ENCODE assay signal across 29 cellular contexts in the genomic region with DNA sequence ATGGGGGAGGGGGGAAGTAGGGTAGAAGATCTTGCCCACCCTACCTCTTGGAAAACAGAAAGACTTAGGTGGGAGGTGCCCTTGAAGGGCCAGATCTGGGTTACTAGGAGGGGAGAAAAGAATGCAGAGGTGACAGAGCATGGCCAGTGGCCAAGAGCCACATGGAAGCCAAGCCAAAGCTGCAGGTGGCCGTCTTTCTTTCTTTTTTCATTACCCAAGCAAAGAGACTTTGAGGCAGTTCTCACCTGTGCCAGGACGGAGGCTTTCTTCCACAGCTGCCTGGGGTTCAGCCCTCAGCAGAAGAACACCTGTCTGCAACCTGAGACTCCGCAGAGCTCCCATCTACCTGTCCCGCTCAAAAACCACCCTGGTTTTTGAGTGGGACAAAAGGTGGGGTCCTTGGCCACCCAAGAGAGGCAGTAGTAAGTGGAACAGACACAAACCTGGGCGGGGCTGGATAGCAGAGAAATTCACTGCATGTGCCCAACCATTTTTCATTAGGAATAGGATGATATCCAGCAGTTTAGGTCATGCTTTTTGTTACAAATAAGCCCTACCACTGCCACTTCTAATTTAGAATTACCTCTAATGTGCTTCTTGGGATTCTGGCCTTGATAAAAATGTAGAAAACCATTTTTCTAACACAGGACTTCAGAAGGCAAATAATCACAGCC.
A peak's percentile ranks its signal among the peaks of the same experiment; 100 is the strongest.
DNase-seq lines count a peak whose midpoint lies in the region; ATAC-seq, FAIRE-seq and TF ChIP-seq lines count a peak whose summit lies in the region.
"Had no signal": no experiment of that assay in that cellular context is flagged by ENCODE, and none has a peak within 500 bp of the region (broad histone marks: within the 10 kb centered on the region; RNA-seq: fewer than 3 reads in every experiment).

No MANE protein-coding gene starts in this region.

- no peak overlapping the region for H4K8ac ChIP-seq in IMR-90 (ENCODE audit: low read depth in 2 of 2, low read length in 2 of 2)
- no peak overlapping the region for H4K8ac ChIP-seq in H1 (ENCODE audit: extremely low read depth, insufficient read depth, low read length)

- H3K9me3 ChIP-seq in IMR-90 (ENCODE audit: control insufficient read depth, insufficient read depth, low read length) (no peaks in the 10 kb centered on the region), H1 (ENCODE audit: insufficient read depth in 2 of 2, low read depth in 1 of 2, low read length in 1 of 2) (no peaks in the 10 kb centered on the region)
- H3K9me3 ChIP-seq: esophagus muscularis mucosa, heart right ventricle, Peyer's patch had no signal

- H3K27ac ChIP-seq in IMR-90 (ENCODE audit: insufficient read depth, low read length) (no peak overlapping the region), H1 (ENCODE audit: low read depth, low read length) (no peak overlapping the region)
- H3K27ac ChIP-seq: esophagus muscularis mucosa, foreskin keratinocyte, heart right ventricle, neural progenitor cell, Peyer's patch, skin epidermis, VCaP had no signal

- H4K20me1 ChIP-seq in IMR-90 (ENCODE audit: insufficient read depth, low read length) (no peaks in the 10 kb centered on the region), H1 (replicated peaks in 1 of 2; ENCODE audit: control insufficient read depth in 1 of 2, insufficient read depth in 2 of 2, low read length in 2 of 2) (no peaks in the 10 kb centered on the region)

- no peak overlapping the region for H3K4me2 ChIP-seq in IMR-90 (ENCODE audit: low read depth, low read length)
- H3K4me2 ChIP-seq in H1 (ENCODE audit: insufficient read depth in 1 of 2, low read depth in 2 of 2, low read length in 2 of 2) = no peak overlapping the region
- H3K4me2 ChIP-seq: neural progenitor cell had no signal

- no TSS peak for BruUV-seq in IMR-90 (replicated peaks; lab: Mats Ljungman, UMichigan)

- POLR2A ChIA-PET in IMR-90 (lab: Charles Lee; ENCODE audit: unreplicated experiment) (no interaction called here), H1 (lab: Charles Lee; ENCODE audit: partially characterized antibody) (no interaction called here)

- TF ChIP-seq EP300 in H1 (IDR thresholded peaks at IDR 0.05; ENCODE audit: borderline replicate concordance in 1 of 2, low read depth in 2 of 2, low read length in 2 of 2) = no peak

- 100% methylated on average over 2 of the region's 5 CpGs; no CpG with 5 or more reads in 1 of the 2 experiments for WGBS in IMR-90 (ENCODE audit: extremely low coverage in 2 of 2, insufficient read length in 1 of 2), 2 experiments
- WGBS in H1 (ENCODE audit: extremely low coverage in 1 of 2, insufficient coverage in 1 of 2, insufficient read length in 1 of 2, insufficient replicate concordance in 2 of 2, low coverage in 1 of 2, low lambda C conversion rate in 2 of 2, missing lambda C conversion rate in 1 of 2), 2 experiments = 90% methylated on average over 5 of the region's 5 CpGs; no CpG with 5 or more reads in 1 of the 2 experiments

- no peaks in the 10 kb centered on the region for H3K79me2 ChIP-seq in H1 (ENCODE audit: control insufficient read depth in 1 of 2, insufficient read depth in 2 of 2, low read length in 2 of 2)

- H3K9ac ChIP-seq in IMR-90 (ENCODE audit: low read depth, low read length) (no peak overlapping the region), H1 (replicated peaks in 1 of 4; ENCODE audit: extremely low read depth in 1 of 4, low read depth in 3 of 4, low read length in 3 of 4) (no peak overlapping the region)
- H3K9ac ChIP-seq: neural progenitor cell had no signal

- no peak overlapping the region for H2BK5ac ChIP-seq in IMR-90 (ENCODE audit: low read depth, low read length, poor library complexity, severe bottlenecking)
- H2BK5ac ChIP-seq in H1 (ENCODE audit: low read depth, low read length) = no peak overlapping the region

- no peak overlapping the region for H3K4me3 ChIP-seq in IMR-90 (ENCODE audit: insufficient read depth, low read depth, low read length)
- H3K4me3 ChIP-seq in H1 (ENCODE audit: extremely low read depth in 1 of 4, insufficient read depth in 2 of 4, low read depth in 3 of 4, low read length in 4 of 4) = no peak overlapping the region
- H3K4me3 ChIP-seq: esophagus muscularis mucosa, GM12878, heart right ventricle, neural progenitor cell, Peyer's patch, skin epidermis had no signal

- FAIRE-seq in H1 (lab: Jason Lieb, UNC) = no peak
- FAIRE-seq: endometrium, GM12878, kidney had no signal

- no peak overlapping the region for H3K56ac ChIP-seq in IMR-90 (ENCODE audit: extremely low read depth, insufficient read depth, low read length)
- no peak overlapping the region for H3K56ac ChIP-seq in H1 (replicated peaks; ENCODE audit: insufficient read length, low read depth, low read length)

- H2BK20ac ChIP-seq in IMR-90 (ENCODE audit: low read depth, low read length) (no peak overlapping the region), H1 (ENCODE audit: low read length) (no peak overlapping the region)

- no peaks in the 10 kb centered on the region for H3K23me2 ChIP-seq in H1 (ENCODE audit: low read depth, low read length)

- TF ChIP-seq CTCF in IMR-90 (conservative IDR thresholded peaks at IDR 0.05; ENCODE audit: low read depth, low read length) (no peak), H1 (IDR thresholded peaks at IDR 0.05; ENCODE audit: control extremely low read depth in 1 of 3, insufficient read depth in 1 of 3, low read depth in 1 of 3, low read length in 3 of 3) (no peak)

- H3K36me3 ChIP-seq in IMR-90 (ENCODE audit: control insufficient read depth, insufficient read depth, low read length) = no peaks in the 10 kb centered on the region
- no peaks in the 10 kb centered on the region for H3K36me3 ChIP-seq in H1 (ENCODE audit: control insufficient read depth in 2 of 4, insufficient read depth in 4 of 4, low read length in 3 of 4)
- H3K36me3 ChIP-seq: esophagus muscularis mucosa, heart right ventricle, neural progenitor cell, Peyer's patch had no signal

- H3K14ac ChIP-seq in IMR-90 (replicated peaks; ENCODE audit: low read depth, low read length) (0 out of 2 replicates have a peak overlapping the region, but pooled peaks have one; percentile 36), H1 (ENCODE audit: insufficient read length) (no peak overlapping the region)

- no peaks in the 10 kb centered on the region; the same call in 1 of the 2 replicates for H3K4me1 ChIP-seq in IMR-90 (ENCODE audit: control insufficient read depth, insufficient read depth, low read length)
- peaks cover 0 to 3% (median 0%) of the 10 kb centered on the region in 4 experiments; a peak in 2 of 7 replicates for H3K4me1 ChIP-seq in H1 (replicated peaks in 1 of 4; ENCODE audit: control insufficient read depth in 3 of 4, insufficient read depth in 4 of 4, low read length in 3 of 4)
- H3K4me1 ChIP-seq: Peyer's patch had no signal

- H3K9me1 ChIP-seq in IMR-90 (ENCODE audit: insufficient read depth, low read length) = no peaks in the 10 kb centered on the region

- no peak for TF ChIP-seq RAD21 in IMR-90 (IDR thresholded peaks at IDR 0.05; ENCODE audit: low read length)
- no peak for TF ChIP-seq RAD21 in H1 (IDR thresholded peaks at IDR 0.05 in 1 of 2, conservative IDR thresholded peaks at IDR 0.05 in 1 of 2; ENCODE audit: low read depth in 2 of 2, low read length in 2 of 2)

- H3K23ac ChIP-seq in IMR-90 (ENCODE audit: low read depth, low read length) (no peak overlapping the region), H1 (ENCODE audit: insufficient read length) (no peak overlapping the region)

- H2BK120ac ChIP-seq in IMR-90 (ENCODE audit: low read depth, low read length) (peak overlapping the region; percentile 32; the same call in 1 of the 2 replicates), H1 (replicated peaks; ENCODE audit: low read depth, low read length) (no peak overlapping the region)

- no peaks in the 10 kb centered on the region for H3K79me1 ChIP-seq in IMR-90 (ENCODE audit: low read depth in 1 of 2, low read length in 2 of 2)
- no peaks in the 10 kb centered on the region for H3K79me1 ChIP-seq in H1 (ENCODE audit: low read depth, low read length)

- no peak overlapping the region for H2BK15ac ChIP-seq in IMR-90 (ENCODE audit: low read depth, low read length)
- no peak overlapping the region for H2BK15ac ChIP-seq in H1 (ENCODE audit: low read length)

- intact Hi-C loops in IMR-90 (cut with micrococcal nuclease) = no loop called here

- no peak overlapping the region for H2AFZ ChIP-seq in IMR-90 (replicated peaks; ENCODE audit: low read length, poor library complexity)
- H2AFZ ChIP-seq in H1 (ENCODE audit: low read length) = no peak overlapping the region
- H2AFZ ChIP-seq: neural progenitor cell had no signal

- no peak overlapping the region for H3K18ac ChIP-seq in IMR-90 (ENCODE audit: low read depth, low read length)
- no peak overlapping the region; the same call in 1 of the 2 replicates for H3K18ac ChIP-seq in H1 (ENCODE audit: extremely low read depth, low read length)

- TF ChIP-seq POLR2A in IMR-90 (IDR thresholded peaks at IDR 0.05; ENCODE audit: low read depth, low read length) = no peak
- TF ChIP-seq POLR2A in H1 (IDR thresholded peaks at IDR 0.05; ENCODE audit: control extremely low read depth in 1 of 2, low read depth in 2 of 2, low read length in 2 of 2) = no peak

- H4K5ac ChIP-seq in IMR-90 (ENCODE audit: low read depth, low read length) (no peak overlapping the region), H1 (ENCODE audit: insufficient read length, low read depth, low read length) (no peak overlapping the region)

- ATAC-seq in IMR-90 (ENCODE audit: low read depth) (no peak), GM18511 (IDR thresholded peaks at IDR 0.05; ENCODE audit: unreplicated experiment) (no peak)
- ATAC-seq: activated CD4-positive, alpha-beta T cell treated with anti-CD3 and anti-CD28 coated beads for 36 hours; activated CD8-positive, alpha-beta T cell treated with anti-CD3 and anti-CD28 coated beads for 36 hours; CD8-positive, alpha-beta T cell; foreskin keratinocyte; GM12878; left ventricle myocardium superior had no signal

- H4K91ac ChIP-seq in IMR-90 (ENCODE audit: insufficient read depth, low read depth, low read length) (no peak overlapping the region), H1 (replicated peaks; ENCODE audit: insufficient read length, low read length) (no peak overlapping the region)

- in situ Hi-C loops in IMR-90 (cut with MboI; ENCODE audit: low sequenced_read_pairs) = no loop called here

- CTCF ChIA-PET in IMR-90 (lab: Yijun Ruan, JAX) = no interaction called here
- CTCF ChIA-PET in H1 (lab: Charles Lee; ENCODE audit: partially characterized antibody) = no interaction called here

- H2BK12ac ChIP-seq in H1 (ENCODE audit: low read depth, low read length) = no peak overlapping the region

- H2AK9ac ChIP-seq in IMR-90 (replicated peaks; ENCODE audit: low read depth, low read length, poor library complexity) = no peak overlapping the region

- H3K27me3 ChIP-seq in IMR-90 (ENCODE audit: control insufficient read depth, insufficient read depth, low read length) (no peaks in the 10 kb centered on the region), H1 (replicated peaks in 1 of 4; ENCODE audit: control insufficient read depth in 3 of 4, extremely low read depth in 1 of 4, insufficient read depth in 3 of 4, low read length in 3 of 4) (no peaks in the 10 kb centered on the region)
- H3K27me3 ChIP-seq: esophagus muscularis mucosa, foreskin keratinocyte, heart right ventricle, neural progenitor cell, Peyer's patch had no signal

- dilution Hi-C loops in IMR-90 (cut with HindIII; ENCODE audit: low sequenced_read_pairs, unreplicated experiment) = no loop called here

- H3K4ac ChIP-seq in IMR-90 (ENCODE audit: low read depth, low read length) = no peak overlapping the region; the same call in 1 of the 2 replicates
- no peak overlapping the region for H3K4ac ChIP-seq in H1 (replicated peaks; ENCODE audit: insufficient read length, low read depth, low read length)

- DNase-seq in AG20443 (ENCODE audit: low spot score) (peak; percentile 45), IMR-90 (no peak), NCI-H69 (lab: John Stamatoyannopoulos, UW) (peak; percentile 67), H1 (ENCODE audit: low read depth in 1 of 2, low spot score in 2 of 2) (no peak), ecto neural progenitor cell (ENCODE audit: low spot score) (no peak), NCI-H345 (lab: John Stamatoyannopoulos, UW) (no peak)
- DNase-seq: activated CD4-positive, alpha-beta T cell treated with anti-CD3 and anti-CD28 coated beads for 36 hours; activated CD8-positive, alpha-beta memory T cell treated with anti-CD3 and anti-CD28 coated beads, Interleukin-2, amount 50 U/mL, for 48 hours; activated CD8-positive, alpha-beta T cell treated with anti-CD3 and anti-CD28 coated beads for 36 hours; activated naive CD4-positive, alpha-beta T cell treated with anti-CD3 and anti-CD28 coated beads, Interleukin-2, amount 50 U/mL, for 16 hours; CD8-positive, alpha-beta T cell; foreskin keratinocyte; H9; heart right ventricle; kidney; left ventricle myocardium superior; NCI-H1694; NCI-H446; Peyer's patch; SIG-M5; stimulated activated naive CD4-positive, alpha-beta T cell treated with Interleukin-2 at 50 U/mL for 16 hours; T-helper 9 cell had no signal

- H2AK5ac ChIP-seq in IMR-90 (ENCODE audit: low read depth, low read length) = no peak overlapping the region
- no peak overlapping the region for H2AK5ac ChIP-seq in H1 (ENCODE audit: low read depth, low read length)

Comparison
In these comparisons a context has a peak if more than half of its experiments do, and no peak if none do; other contexts are left out.
1. DNase-seq: peak in AG20443 (single experiment) and NCI-H69 (single experiment); none in IMR-90 (single experiment), H1 (0 of 2), ecto neural progenitor cell (single experiment) and NCI-H345 (single experiment).